In the genomic region with DNA sequence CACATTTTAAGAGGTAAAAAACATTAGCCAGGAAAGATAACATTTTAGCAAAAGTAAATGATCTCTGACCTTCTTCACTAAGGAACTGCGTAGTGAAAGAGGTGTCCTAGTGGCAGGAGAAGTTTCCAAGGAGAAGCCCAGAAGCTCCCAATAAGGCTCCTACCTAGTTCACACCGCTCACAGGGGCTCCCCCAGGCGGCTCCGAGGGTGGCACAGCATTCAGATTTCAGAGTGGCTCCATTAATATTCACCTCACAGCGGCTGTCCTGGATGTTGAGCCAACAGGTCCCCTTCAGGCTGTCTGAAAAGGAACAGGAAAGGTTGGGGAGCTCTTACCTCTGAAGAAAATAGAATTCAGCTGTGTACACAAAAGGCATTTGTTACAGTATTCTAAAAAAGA, we compare ENCODE assay signal across 21 cellular contexts.
"Had no signal": no experiment of that assay in that cellular context is flagged by ENCODE, and none has a peak within 500 bp of the region (broad histone marks: within the 10 kb centered on the region; RNA-seq: fewer than 3 reads in every experiment).

No MANE protein-coding gene starts in this region.

- H3K4me3 ChIP-seq: adrenal gland, ascending aorta, colonic mucosa, dorsolateral prefrontal cortex, esophagus muscularis mucosa, hepatocyte, lower lobe of right lung, mucosa of descending colon, sigmoid colon, smooth muscle cell, uterus had no signal

- H3K9me3 ChIP-seq: adrenal gland, ascending aorta, colonic mucosa, esophagus muscularis mucosa, lower lobe of right lung, mucosa of descending colon, sigmoid colon, uterus had no signal

- H3K27ac ChIP-seq: adrenal gland, ascending aorta, colonic mucosa, dorsolateral prefrontal cortex, esophagus muscularis mucosa, hepatocyte, lower lobe of right lung, sigmoid colon, uterus had no signal

- H3K4me1 ChIP-seq: adrenal gland, ascending aorta, colonic mucosa, lower lobe of right lung, uterus had no signal

- ATAC-seq: effector memory CD8-positive, alpha-beta T cell; left lobe of liver; lower lobe of right lung; mucosa of descending colon; stimulated activated naive B cell treated with anti-CD40 and anti-IgM and Interleukin-4, amounts not matched to agents 10 μg/mL and 1 μg/mL and 100 μg/mL, for 72 hours had no signal

- H3K36me3 ChIP-seq: adrenal gland, ascending aorta, colonic mucosa, lower lobe of right lung, sigmoid colon, uterus had no signal

- H3K27me3 ChIP-seq: adrenal gland, ascending aorta, colonic mucosa, dorsolateral prefrontal cortex, esophagus muscularis mucosa, hepatocyte, sigmoid colon, uterus had no signal

- DNase-seq: activated gamma-delta T cell treated with Interleukin-2 at 50 U/mL for 16 hours; activated T-cell treated with anti-CD3 and anti-CD28 coated beads, Interleukin-2, amount 50 U/mL, for 1 hour; adrenal gland; colonic mucosa; dorsolateral prefrontal cortex; effector memory CD8-positive, alpha-beta T cell; glutamatergic neuron; immature natural killer cell; lower lobe of right lung; mesendoderm; mucosa of descending colon; sigmoid colon; stimulated activated CD4-positive, alpha-beta T cell treated with anti-CD3 and anti-CD28 coated beads, Interleukin-2, amount 100 ng/mL, for 48 hours; stimulated activated CD8-positive, alpha-beta memory T cell treated with anti-CD3 and anti-CD28 coated beads, Interleukin-4, amount 100 ng/mL, for 48 hours; stimulated activated naive B cell treated with anti-CD40 and anti-IgM and Interleukin-4, amounts not matched to agents 10 μg/mL and 1 μg/mL and 100 μg/mL, for 72 hours; uterus had no signal
